ENCODE assay signal across 19 cellular contexts in the genomic region with DNA sequence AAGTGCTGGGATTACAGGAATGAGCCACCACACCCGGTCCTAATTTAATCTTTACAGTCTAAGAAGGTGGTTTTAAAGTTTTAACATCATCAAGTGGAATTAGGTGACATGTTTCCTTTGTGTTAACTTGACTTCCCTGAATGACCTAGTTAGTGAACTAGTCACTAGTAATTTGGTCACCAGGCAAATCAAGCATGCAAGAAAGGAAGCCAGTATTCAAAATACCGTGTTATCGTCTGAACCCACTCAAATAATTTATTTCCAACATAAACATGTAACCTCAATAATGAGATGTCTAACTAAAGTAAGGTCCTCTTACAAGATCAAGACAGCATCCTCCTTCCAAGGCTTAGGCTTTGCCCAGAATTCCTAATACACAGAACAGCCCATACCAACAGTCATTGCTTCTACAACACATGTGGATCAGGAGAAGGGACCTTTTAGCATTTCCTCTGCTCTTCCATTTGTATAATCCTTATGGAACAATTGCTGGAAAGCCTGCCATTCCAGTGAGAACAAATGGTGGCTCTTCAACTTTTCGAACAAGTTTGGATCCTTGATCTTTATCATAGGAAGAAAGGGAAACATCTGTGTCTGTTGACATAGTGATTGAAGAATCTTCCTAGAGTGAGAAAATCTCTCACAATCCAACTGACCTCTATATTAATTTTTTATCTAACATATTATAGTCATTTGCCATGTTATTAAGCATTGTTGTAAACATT.
"Had no signal": no experiment of that assay in that cellular context is flagged by ENCODE, and none has a peak within 500 bp of the region (broad histone marks: within the 10 kb centered on the region; RNA-seq: fewer than 3 reads in every experiment).

No MANE protein-coding gene starts in this region.

- H3K27ac ChIP-seq: coronary artery, lower lobe of right lung, right atrium auricular region, thoracic aorta, upper lobe of right lung had no signal

- H3K27me3 Mint-ChIP-seq: activated CD4-positive, alpha-beta T cell treated with anti-CD3 and anti-CD28 coated beads, Interleukin-2, amount 10 ng/mL, durations not matched to agents 24 days and 14 days; activated CD8-positive, alpha-beta T cell treated with anti-CD3 and anti-CD28 coated beads for 36 hours; brain had no signal

- H3K36me3 Mint-ChIP-seq: brain, mesothelial cell of epicardium had no signal

- H3K4me1 Mint-ChIP-seq: central memory CD8-positive, alpha-beta T cell had no signal

- H3K36me3 ChIP-seq: esophagus squamous epithelium, heart right ventricle, lower lobe of right lung, right atrium auricular region, thoracic aorta, upper lobe of right lung had no signal

- ATAC-seq: activated CD8-positive, alpha-beta T cell treated with anti-CD3 and anti-CD28 coated beads for 36 hours; activated T-cell treated with anti-CD3 and anti-CD28 coated beads, Interleukin-2, amount 50 U/mL, for 4 hours; heart right ventricle; left cardiac atrium; lower lobe of right lung; upper lobe of right lung had no signal

- H3K27me3 ChIP-seq: esophagus squamous epithelium, heart right ventricle, right atrium auricular region, upper lobe of right lung had no signal

- H3K9me3 ChIP-seq: esophagus squamous epithelium, heart right ventricle, lower lobe of right lung, right atrium auricular region, thoracic aorta, upper lobe of right lung had no signal

- H3K27ac Mint-ChIP-seq: activated CD4-positive, alpha-beta T cell treated with anti-CD3 and anti-CD28 coated beads, Interleukin-2, amount 10 ng/mL, durations not matched to agents 24 days and 14 days; activated CD8-positive, alpha-beta T cell treated with anti-CD3 and anti-CD28 coated beads for 36 hours; activated naive CD4-positive, alpha-beta T cell treated with anti-CD3 and anti-CD28 coated beads for 36 hours; mesothelial cell of epicardium; nephron progenitor cell; T-helper 1 cell treated with Interleukin-12 subunit alpha and Interleukin-12 subunit beta and Interleukin-4 antibody, amounts not matched to agents 30 μg/mL and 1 μg/mL, for 36 hours had no signal

- DNase-seq: activated CD4-positive, alpha-beta T cell treated with anti-CD3 and anti-CD28 coated beads, Interleukin-2, amount 10 ng/mL, durations not matched to agents 24 days and 14 days; activated CD8-positive, alpha-beta T cell treated with anti-CD3 and anti-CD28 coated beads for 36 hours; activated naive CD4-positive, alpha-beta T cell treated with anti-CD3 and anti-CD28 coated beads for 36 hours; activated T-cell treated with anti-CD3 and anti-CD28 coated beads, Interleukin-2, amount 50 U/mL, for 4 hours; effector CD4-positive, alpha-beta T cell; esophagus squamous epithelium; heart right ventricle; left cardiac atrium; lower lobe of right lung; nephron progenitor cell; stimulated activated CD4-positive, alpha-beta T cell treated with anti-CD3 and anti-CD28 coated beads, Interleukin-2, amount 100 ng/mL, for 48 hours; upper lobe of right lung had no signal

- H3K4me3 Mint-ChIP-seq: activated CD4-positive, alpha-beta T cell treated with anti-CD3 and anti-CD28 coated beads, Interleukin-2, amount 10 ng/mL, durations not matched to agents 24 days and 14 days; activated CD8-positive, alpha-beta T cell treated with anti-CD3 and anti-CD28 coated beads for 36 hours; activated naive CD4-positive, alpha-beta T cell treated with anti-CD3 and anti-CD28 coated beads for 36 hours; activated T-cell treated with anti-CD3 and anti-CD28 coated beads, Interleukin-2, amount 50 U/mL, for 4 hours; brain; central memory CD8-positive, alpha-beta T cell; mesothelial cell of epicardium; nephron progenitor cell; T-helper 1 cell treated with Interleukin-12 subunit alpha and Interleukin-12 subunit beta and Interleukin-4 antibody, amounts not matched to agents 30 μg/mL and 1 μg/mL, for 36 hours had no signal

- H3K4me3 ChIP-seq: coronary artery, esophagus squamous epithelium, heart right ventricle, lower lobe of right lung, right atrium auricular region, thoracic aorta, upper lobe of right lung had no signal

- H3K9me3 Mint-ChIP-seq: activated CD8-positive, alpha-beta T cell treated with anti-CD3 and anti-CD28 coated beads for 36 hours; activated naive CD4-positive, alpha-beta T cell treated with anti-CD3 and anti-CD28 coated beads for 36 hours; activated T-cell treated with anti-CD3 and anti-CD28 coated beads, Interleukin-2, amount 50 U/mL, for 4 hours; brain; central memory CD8-positive, alpha-beta T cell; mesothelial cell of epicardium; nephron progenitor cell; T-helper 1 cell treated with Interleukin-12 subunit alpha and Interleukin-12 subunit beta and Interleukin-4 antibody, amounts not matched to agents 30 μg/mL and 1 μg/mL, for 36 hours had no signal
